Comparison of ENCODE assay signal across 8 cellular contexts in the genomic region with DNA sequence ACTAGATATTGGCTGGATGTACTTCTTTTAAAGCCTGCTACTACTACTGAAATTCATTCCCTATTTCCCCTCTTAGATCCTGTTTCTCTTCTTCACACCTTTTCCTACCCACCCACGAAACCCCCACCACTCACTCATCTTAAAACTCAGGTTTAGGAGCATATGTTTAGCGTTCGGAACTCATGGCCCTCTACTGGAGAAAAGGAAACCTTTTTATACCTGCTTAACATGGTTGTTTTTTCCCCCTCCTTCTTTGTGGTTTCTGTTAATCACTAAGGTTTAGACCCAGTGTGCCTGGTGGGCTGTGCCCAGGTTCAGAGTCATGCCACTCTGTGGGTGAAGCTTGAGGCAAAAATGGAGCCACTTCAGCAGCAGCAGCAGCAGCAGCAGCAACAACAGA. TPM values are rescaled to one million over a fixed set of nuclear protein-coding genes. Genes with fewer than 3 reads are reported as not detected.
DNase-seq lines count a peak whose midpoint lies in the region; ATAC-seq and TF ChIP-seq lines count a peak whose summit lies in the region.

No MANE protein-coding gene starts in this region.

- peaks cover 42% of the 10 kb centered on the region for H3K36me3 Mint-ChIP-seq in natural killer cell treated with Interleukin-12 subunit alpha and Interleukin-12 subunit beta and Interleukin-15 and Interleukin-18, amount 100 ng/mL, for 72 hours

- H3K9me3 Mint-ChIP-seq in natural killer cell treated with Interleukin-12 subunit alpha and Interleukin-12 subunit beta and Interleukin-15 and Interleukin-18, amount 100 ng/mL, for 72 hours, result no peaks in the 10 kb centered on the region

- peaks cover 12% of the 10 kb centered on the region for H3K36me3 ChIP-seq in GM06990 (ENCODE audit: control insufficient read depth, insufficient read depth, low read length)

- H3K27me3 Mint-ChIP-seq in natural killer cell treated with Interleukin-12 subunit alpha and Interleukin-12 subunit beta and Interleukin-15 and Interleukin-18, amount 100 ng/mL, for 72 hours, result no peaks in the 10 kb centered on the region

- H3K4me1 Mint-ChIP-seq in natural killer cell treated with Interleukin-12 subunit alpha and Interleukin-12 subunit beta and Interleukin-15 and Interleukin-18, amount 100 ng/mL, for 72 hours (ENCODE audit: low read depth in 2 of 2), result peaks cover 70 to 78% of the 10 kb centered on the region in 2 donors

- peak overlapping the region; percentile 98 for H3K4me3 Mint-ChIP-seq in natural killer cell treated with Interleukin-12 subunit alpha and Interleukin-12 subunit beta and Interleukin-15 and Interleukin-18, amount 100 ng/mL, for 72 hours

- TF ChIP-seq CTCF in GM06990 (IDR thresholded peaks at IDR 0.05; ENCODE audit: insufficient read depth, low read length, poor library complexity, severe bottlenecking), result peak; percentile 62

- H3K4me3 ChIP-seq in GM06990 (replicated peaks; ENCODE audit: low read depth, low read length), result peak overlapping the region; percentile 97

- DNase-seq in GM06990 (ENCODE audit: extremely low read depth, insufficient read length) (peak; percentile 28), NCI-H82 (lab: John Stamatoyannopoulos, UW) (peak; percentile 53), DMS53 treated with DMSO at 0.1 percent for 48 hours (lab: John Stamatoyannopoulos, UW; ENCODE audit: unreplicated experiment) (no peak), NCI-H345 treated with DMSO at 0.1 percent for 48 hours (lab: John Stamatoyannopoulos, UW; ENCODE audit: unreplicated experiment) (no peak), NCI-H226 (no peak)
- DNase-seq in activated naive CD4-positive, alpha-beta T cell treated with anti-CD3 and anti-CD28 coated beads, Interleukin-2, amount 50 U/mL, for 16 hours, result peak; percentile 41
- no peak for DNase-seq in natural killer cell treated with Interleukin-12 subunit alpha and Interleukin-12 subunit beta and Interleukin-15 and Interleukin-18, amount 100 ng/mL, for 72 hours (ENCODE audit: low spot score)

- peak overlapping the region; percentile 94 to 96 for H3K27ac Mint-ChIP-seq in natural killer cell treated with Interleukin-12 subunit alpha and Interleukin-12 subunit beta and Interleukin-15 and Interleukin-18, amount 100 ng/mL, for 72 hours

- H3K27me3 ChIP-seq in GM06990 (replicated peaks; ENCODE audit: control insufficient read depth, insufficient read depth, low read length), result no peaks in the 10 kb centered on the region

- ATAC-seq in natural killer cell treated with Interleukin-12 subunit alpha and Interleukin-12 subunit beta and Interleukin-15 and Interleukin-18, amount 100 ng/mL, for 72 hours, result no peak
- ATAC-seq in GM19452 (IDR thresholded peaks at IDR 0.05; ENCODE audit: unreplicated experiment), result no peak

RNA-seq across cellular contexts. Expression of a gene that starts 2.6 kb away (rescaled TPM):
- total RNA-seq in natural killer cell treated with Interleukin-12 subunit alpha and Interleukin-12 subunit beta and Interleukin-15 and Interleukin-18, amount 100 ng/mL, for 72 hours, result 100 to 1,000 TPM in 1 of 2 donors, 10 to 100 TPM in 1; 77.1 to 105 TPM

Comparison
In these comparisons a context has a peak if more than half of its experiments do, and no peak if none do; other contexts are left out.
1. DNase-seq: peak in GM06990 (single experiment), NCI-H82 (single experiment) and activated naive CD4-positive, alpha-beta T cell treated with anti-CD3 and anti-CD28 coated beads, Interleukin-2, amount 50 U/mL, for 16 hours (single experiment); none in natural killer cell treated with Interleukin-12 subunit alpha and Interleukin-12 subunit beta and Interleukin-15 and Interleukin-18, amount 100 ng/mL, for 72 hours (single experiment), DMS53 treated with DMSO at 0.1 percent for 48 hours (single experiment), NCI-H345 treated with DMSO at 0.1 percent for 48 hours (single experiment) and NCI-H226 (single experiment).